ENCODE assay signal across 13 cellular contexts in genomic region chr3:70065666-70066253, GRCh38.
DNase-seq lines count a peak whose midpoint lies in the region; TF ChIP-seq lines count a peak whose summit lies in the region.
"Had no signal": no experiment of that assay in that cellular context is flagged by ENCODE, and none has a peak within 500 bp of the region (broad histone marks: within the 10 kb centered on the region; RNA-seq: fewer than 3 reads in every experiment).

No MANE protein-coding gene starts in this region.

- H3K27me3 Mint-ChIP-seq in progenitor cell of endocrine pancreas, result peaks cover 62% of the 10 kb centered on the region

- no peak overlapping the region for H3K4me3 Mint-ChIP-seq in progenitor cell of endocrine pancreas (ENCODE audit: low read depth)
- H3K4me3 Mint-ChIP-seq: naive thymus-derived CD8-positive, alpha-beta T cell had no signal

- no peaks in the 10 kb centered on the region for H3K79me2 ChIP-seq in MM.1S (ENCODE audit: low read length)

- no peak overlapping the region for H3K27ac Mint-ChIP-seq in progenitor cell of endocrine pancreas
- H3K27ac Mint-ChIP-seq: naive thymus-derived CD8-positive, alpha-beta T cell had no signal

- no peaks in the 10 kb centered on the region for H3K9me3 Mint-ChIP-seq in progenitor cell of endocrine pancreas (ENCODE audit: low read depth)
- H3K9me3 Mint-ChIP-seq: naive thymus-derived CD8-positive, alpha-beta T cell had no signal

- no peak overlapping the region for H3K4me3 ChIP-seq in MM.1S (ENCODE audit: low read length)
- no peak overlapping the region for H3K4me3 ChIP-seq in choroid plexus epithelial cell (ENCODE audit: low read depth, low read length)

- in situ Hi-C loops in KBM-7 (cut with MboI; ENCODE audit: low pct_unique_long_range_greater_than_20kb, low sequenced_read_pairs), result no loop called here

- no peak for DNase-seq in MM.1S
- DNase-seq in choroid plexus epithelial cell (ENCODE audit: low read depth), result peak; percentile 10
- no peak for DNase-seq in progenitor cell of endocrine pancreas (ENCODE audit: low spot score, unreplicated experiment)
- DNase-seq in AG08395 (ENCODE audit: low spot score), result no peak
- DNase-seq in inferior parietal cortex (ENCODE audit: extremely low spot score), result no peak
- no peak for DNase-seq in KBM-7
- DNase-seq: activated CD4-positive, alpha-beta T cell treated with anti-CD3 and anti-CD28 coated beads for 4 hours; effector CD4-positive, alpha-beta T cell; GDM1; naive thymus-derived CD8-positive, alpha-beta T cell; NCI-H187; stimulated activated naive CD8-positive, alpha-beta T cell treated with anti-CD3 and anti-CD28 coated beads, Interleukin-15, Interleukin-2, amounts not matched to agents 100 U/mL and 50 U/mL, for 24 hours had no signal

- H2AFZ ChIP-seq in MM.1S (ENCODE audit: low read length), result no peak overlapping the region

- H3K9me2 ChIP-seq in MM.1S (replicated peaks; ENCODE audit: insufficient read depth, low read length), result no peaks in the 10 kb centered on the region

- H3F3A ChIP-seq in MM.1S (ENCODE audit: insufficient read depth, low read length), result no peaks in the 10 kb centered on the region

- TF ChIP-seq CTCF in GM12873 (IDR thresholded peaks at IDR 0.05; ENCODE audit: insufficient read depth, low read depth, low read length, missing control alignments) (peak; percentile 27), MM.1S (IDR thresholded peaks at IDR 0.05; ENCODE audit: low read length) (peak; percentile 22; the same call in 1 of the 2 replicates), choroid plexus epithelial cell (conservative IDR thresholded peaks at IDR 0.05; ENCODE audit: low read depth, low read length) (peak; percentile 37), progenitor cell of endocrine pancreas (IDR thresholded peaks at IDR 0.05; ENCODE audit: unreplicated experiment) (peak; percentile 55)

- H3K4me1 ChIP-seq in MM.1S (ENCODE audit: low read length), result no peaks in the 10 kb centered on the region

- no peaks in the 10 kb centered on the region for H3K9me3 ChIP-seq in MM.1S (replicated peaks; ENCODE audit: insufficient read depth, low read length)

- H3K27ac ChIP-seq in MM.1S (ENCODE audit: low read length), result no peak overlapping the region

- no peak overlapping the region for H3K4me2 ChIP-seq in MM.1S (ENCODE audit: low read depth, low read length)

- H3K36me3 Mint-ChIP-seq in progenitor cell of endocrine pancreas (ENCODE audit: insufficient read depth), result no peaks in the 10 kb centered on the region
- H3K36me3 Mint-ChIP-seq: naive thymus-derived CD8-positive, alpha-beta T cell had no signal

- H3K9ac ChIP-seq in MM.1S (ENCODE audit: low read length), result no peak overlapping the region

- H3K4me1 Mint-ChIP-seq in progenitor cell of endocrine pancreas (ENCODE audit: low read depth), result peaks cover 6% of the 10 kb centered on the region
- H3K4me1 Mint-ChIP-seq: naive thymus-derived CD8-positive, alpha-beta T cell had no signal

- H4K20me1 ChIP-seq in MM.1S (ENCODE audit: insufficient read depth, low read length), result no peaks in the 10 kb centered on the region

- H3K36me3 ChIP-seq in MM.1S (replicated peaks; ENCODE audit: insufficient read depth, low read length), result no peaks in the 10 kb centered on the region

- H3K27me3 ChIP-seq in MM.1S (replicated peaks; ENCODE audit: insufficient read depth, low read length), result no peaks in the 10 kb centered on the region
